8 cellular contexts compared by ENCODE assay signal in the genomic region with DNA sequence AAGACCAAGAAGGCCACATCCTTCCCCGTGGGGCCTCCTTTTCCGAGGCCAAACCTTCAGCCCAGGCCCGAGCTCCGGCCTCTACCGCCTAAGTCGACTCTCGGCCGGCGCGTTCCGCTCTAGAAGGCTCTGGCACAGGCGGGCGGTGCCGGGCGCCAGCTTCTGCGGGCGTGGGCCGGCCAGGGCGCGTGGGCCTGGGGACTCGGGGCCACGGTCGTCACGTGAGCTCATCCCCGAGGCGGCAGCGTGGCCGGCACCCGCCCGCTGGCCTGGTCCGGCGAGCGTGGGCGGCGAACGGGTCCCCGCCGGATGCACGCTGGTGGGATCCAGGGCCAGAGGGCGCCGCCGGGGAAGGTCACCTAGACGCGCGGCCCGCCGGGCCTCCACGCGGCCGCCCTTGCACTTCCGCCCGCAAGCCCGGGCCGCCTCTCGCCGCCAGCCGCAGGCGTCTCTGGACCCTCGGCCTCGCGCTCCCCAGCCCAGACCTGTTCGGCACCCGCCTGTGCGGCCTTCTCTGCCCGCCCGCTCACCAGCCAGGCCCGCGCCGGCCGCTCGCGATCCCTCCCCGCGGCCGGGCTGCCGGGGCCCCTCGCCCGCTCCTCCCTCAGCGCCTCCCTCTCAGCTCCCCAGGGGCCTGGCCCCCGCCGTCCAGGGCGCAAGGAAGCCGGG. TPM values are rescaled to one million over a fixed set of nuclear protein-coding genes. Genes with fewer than 3 reads are reported as not detected.
DNase-seq lines count a peak whose midpoint lies in the region; ATAC-seq and TF ChIP-seq lines count a peak whose summit lies in the region.

No MANE protein-coding gene starts in this region.

- H3K4me1 ChIP-seq in GM23338 (ENCODE audit: insufficient read depth) = peaks cover 31% of the 10 kb centered on the region

- H3K36me3 Mint-ChIP-seq in GM23338 (ENCODE audit: low read depth) = peaks cover 17% of the 10 kb centered on the region
- H3K36me3 Mint-ChIP-seq in activated T-cell treated with anti-CD3 and anti-CD28 coated beads, Interleukin-2, amount 50 U/mL, for 4 hours (ENCODE audit: insufficient read depth) = peaks cover 17% of the 10 kb centered on the region
- no peaks in the 10 kb centered on the region for H3K36me3 Mint-ChIP-seq in natural killer cell treated with Interleukin-12 subunit alpha and Interleukin-12 subunit beta and Interleukin-15 and Interleukin-18, amount 100 ng/mL, for 72 hours

- peak overlapping the region; percentile 95 for H3K4me3 Mint-ChIP-seq in GM23338
- H3K4me3 Mint-ChIP-seq in activated T-cell treated with anti-CD3 and anti-CD28 coated beads, Interleukin-2, amount 50 U/mL, for 4 hours = peak overlapping the region; percentile 94
- peak overlapping the region; percentile 93 for H3K4me3 Mint-ChIP-seq in natural killer cell treated with Interleukin-12 subunit alpha and Interleukin-12 subunit beta and Interleukin-15 and Interleukin-18, amount 100 ng/mL, for 72 hours

- TF ChIP-seq CTCF in GM23338 (conservative IDR thresholded peaks at IDR 0.05; ENCODE audit: low read depth in 2 of 2) (no peak), fibroblast of mammary gland (conservative IDR thresholded peaks at IDR 0.05; ENCODE audit: control insufficient read depth, insufficient read depth, low read depth, low read length) (no peak)

- peak; percentile 14 for ATAC-seq in GM23338
- peak; percentile 13 to 23 for ATAC-seq in activated T-cell treated with anti-CD3 and anti-CD28 coated beads, Interleukin-2, amount 50 U/mL, for 4 hours
- ATAC-seq in natural killer cell treated with Interleukin-12 subunit alpha and Interleukin-12 subunit beta and Interleukin-15 and Interleukin-18, amount 100 ng/mL, for 72 hours = peak; percentile 56 to 63

- peaks cover 20% of the 10 kb centered on the region for H3K27me3 Mint-ChIP-seq in GM23338 (ENCODE audit: insufficient read depth, low read depth, poor library complexity)
- H3K27me3 Mint-ChIP-seq in activated T-cell treated with anti-CD3 and anti-CD28 coated beads, Interleukin-2, amount 50 U/mL, for 4 hours (ENCODE audit: low read depth) = no peaks in the 10 kb centered on the region
- no peaks in the 10 kb centered on the region for H3K27me3 Mint-ChIP-seq in natural killer cell treated with Interleukin-12 subunit alpha and Interleukin-12 subunit beta and Interleukin-15 and Interleukin-18, amount 100 ng/mL, for 72 hours

- H3K79me2 ChIP-seq in GM23338 (replicated peaks; ENCODE audit: insufficient read depth) = peaks cover 52% of the 10 kb centered on the region

- peak; percentile 61 for DNase-seq in GM23338 (ENCODE audit: low spot score)
- DNase-seq in MG63 = peak; percentile 82
- DNase-seq in activated T-cell treated with anti-CD3 and anti-CD28 coated beads, Interleukin-2, amount 50 U/mL, for 4 hours = peak; percentile 38
- DNase-seq in fibroblast of mammary gland (ENCODE audit: low read depth) = peak; percentile 54
- peak; percentile 79 for DNase-seq in natural killer cell treated with Interleukin-12 subunit alpha and Interleukin-12 subunit beta and Interleukin-15 and Interleukin-18, amount 100 ng/mL, for 72 hours (ENCODE audit: low spot score)
- peak in 41 of 49 donors; percentile 12 to 84 (median 53) for DNase-seq in substantia nigra (lab: John Stamatoyannopoulos, UW)
- DNase-seq in DMS153 treated with DMSO at 0.1 percent for 48 hours (lab: John Stamatoyannopoulos, UW; ENCODE audit: unreplicated experiment) = no peak

- H3K27ac ChIP-seq in GM23338 (ENCODE audit: low read depth) (peak overlapping the region; percentile 79; the same call in 1 of the 2 replicates), substantia nigra (ENCODE audit: low read depth, low read length, poor library complexity, severe bottlenecking) (peak overlapping the region; percentile 95)

- H2AFZ ChIP-seq in GM23338 = 0 out of 2 replicates have a peak overlapping the region, but pooled peaks have one; percentile 28

- peaks cover 8% of the 10 kb centered on the region for H3F3A ChIP-seq in GM23338 (replicated peaks; ENCODE audit: low read depth)

- no peaks in the 10 kb centered on the region for H3K9me3 Mint-ChIP-seq in GM23338
- no peaks in the 10 kb centered on the region for H3K9me3 Mint-ChIP-seq in activated T-cell treated with anti-CD3 and anti-CD28 coated beads, Interleukin-2, amount 50 U/mL, for 4 hours
- H3K9me3 Mint-ChIP-seq in natural killer cell treated with Interleukin-12 subunit alpha and Interleukin-12 subunit beta and Interleukin-15 and Interleukin-18, amount 100 ng/mL, for 72 hours = no peaks in the 10 kb centered on the region

- peaks cover 41% of the 10 kb centered on the region for H4K20me1 ChIP-seq in GM23338 (replicated peaks; ENCODE audit: insufficient read depth)

- H3K36me3 ChIP-seq in GM23338 (ENCODE audit: insufficient read depth) (peaks cover 5% of the 10 kb centered on the region; the same call in 1 of the 2 replicates), MG63 (peaks cover 59% of the 10 kb centered on the region)

- H3K4me1 Mint-ChIP-seq in GM23338 = peaks cover 50% of the 10 kb centered on the region
- peaks cover 46% of the 10 kb centered on the region for H3K4me1 Mint-ChIP-seq in activated T-cell treated with anti-CD3 and anti-CD28 coated beads, Interleukin-2, amount 50 U/mL, for 4 hours (ENCODE audit: low read depth)
- H3K4me1 Mint-ChIP-seq in natural killer cell treated with Interleukin-12 subunit alpha and Interleukin-12 subunit beta and Interleukin-15 and Interleukin-18, amount 100 ng/mL, for 72 hours (ENCODE audit: low read depth in 2 of 2) = peaks cover 31 to 43% of the 10 kb centered on the region in 2 donors

- TF ChIP-seq POLR2A in GM10847 (IDR thresholded peaks at IDR 0.05; ENCODE audit: extremely low read depth, insufficient read length) = peak; percentile 33

- peak overlapping the region; percentile 85 for H3K4me2 ChIP-seq in GM23338

- peak overlapping the region; percentile 93 for H3K4me3 ChIP-seq in GM23338
- peak overlapping the region; percentile 84 for H3K4me3 ChIP-seq in MG63
- peak overlapping the region; percentile 82 for H3K4me3 ChIP-seq in fibroblast of mammary gland (ENCODE audit: control insufficient read depth, low read depth, low read length)

- H3K9me3 ChIP-seq in MG63 = no peaks in the 10 kb centered on the region

- no peaks in the 10 kb centered on the region for H3K27me3 ChIP-seq in GM23338 (ENCODE audit: insufficient read depth)
- no peaks in the 10 kb centered on the region for H3K27me3 ChIP-seq in MG63

- H3K27ac Mint-ChIP-seq in GM23338 = peak overlapping the region; percentile 82
- H3K27ac Mint-ChIP-seq in natural killer cell treated with Interleukin-12 subunit alpha and Interleukin-12 subunit beta and Interleukin-15 and Interleukin-18, amount 100 ng/mL, for 72 hours = peak overlapping the region; percentile 90 to 91

- H3K9me2 ChIP-seq in GM23338 (ENCODE audit: insufficient read depth) = no peaks in the 10 kb centered on the region

TF ChIP-seq in GM23338, 12 proteins besides CTCF, POLR2A, EP300 and RAD21 (continues in another document):
- TF ChIP-seq, protein P1, sequence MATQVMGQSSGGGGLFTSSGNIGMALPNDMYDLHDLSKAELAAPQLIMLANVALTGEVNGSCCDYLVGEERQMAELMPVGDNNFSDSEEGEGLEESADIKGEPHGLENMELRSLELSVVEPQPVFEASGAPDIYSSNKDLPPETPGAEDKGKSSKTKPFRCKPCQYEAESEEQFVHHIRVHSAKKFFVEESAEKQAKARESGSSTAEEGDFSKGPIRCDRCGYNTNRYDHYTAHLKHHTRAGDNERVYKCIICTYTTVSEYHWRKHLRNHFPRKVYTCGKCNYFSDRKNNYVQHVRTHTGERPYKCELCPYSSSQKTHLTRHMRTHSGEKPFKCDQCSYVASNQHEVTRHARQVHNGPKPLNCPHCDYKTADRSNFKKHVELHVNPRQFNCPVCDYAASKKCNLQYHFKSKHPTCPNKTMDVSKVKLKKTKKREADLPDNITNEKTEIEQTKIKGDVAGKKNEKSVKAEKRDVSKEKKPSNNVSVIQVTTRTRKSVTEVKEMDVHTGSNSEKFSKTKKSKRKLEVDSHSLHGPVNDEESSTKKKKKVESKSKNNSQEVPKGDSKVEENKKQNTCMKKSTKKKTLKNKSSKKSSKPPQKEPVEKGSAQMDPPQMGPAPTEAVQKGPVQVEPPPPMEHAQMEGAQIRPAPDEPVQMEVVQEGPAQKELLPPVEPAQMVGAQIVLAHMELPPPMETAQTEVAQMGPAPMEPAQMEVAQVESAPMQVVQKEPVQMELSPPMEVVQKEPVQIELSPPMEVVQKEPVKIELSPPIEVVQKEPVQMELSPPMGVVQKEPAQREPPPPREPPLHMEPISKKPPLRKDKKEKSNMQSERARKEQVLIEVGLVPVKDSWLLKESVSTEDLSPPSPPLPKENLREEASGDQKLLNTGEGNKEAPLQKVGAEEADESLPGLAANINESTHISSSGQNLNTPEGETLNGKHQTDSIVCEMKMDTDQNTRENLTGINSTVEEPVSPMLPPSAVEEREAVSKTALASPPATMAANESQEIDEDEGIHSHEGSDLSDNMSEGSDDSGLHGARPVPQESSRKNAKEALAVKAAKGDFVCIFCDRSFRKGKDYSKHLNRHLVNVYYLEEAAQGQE (IDR thresholded peaks at IDR 0.05; ENCODE audit: unreplicated experiment) = no peak
- no peak for TF ChIP-seq ZNF331 (CRISPR knock-in tag; IDR thresholded peaks at IDR 0.05; ENCODE audit: low read depth)

RNA-seq across cellular contexts. Expression of a gene that starts 0.7 kb away (rescaled TPM):
- 329 and 363 TPM in 2 replicates for total RNA-seq in GM23338 (2014; rRNA removed; shearing (Covaris generic))
- 285 and 300 TPM in 2 replicates for polyA plus RNA-seq in GM23338 (2016; fragmentation: Nextera tagmentation; extraction: Ambion mirVana)
- 680 and 772 TPM in 2 replicates for total RNA-seq in MG63 (2014; rRNA removed; shearing (Covaris generic); ENCODE audit: low replicate concordance)
- 100 to 1,000 TPM; 390 to 444 (median 392) TPM for total RNA-seq in activated T-cell treated with anti-CD3 and anti-CD28 coated beads, Interleukin-2, amount 50 U/mL, for 4 hours
- total RNA-seq in natural killer cell treated with Interleukin-12 subunit alpha and Interleukin-12 subunit beta and Interleukin-15 and Interleukin-18, amount 100 ng/mL, for 72 hours = 100 to 1,000 TPM; 325 to 329 TPM

RNA-seq across cellular contexts. Expression of a gene that starts 35.7 kb away (rescaled TPM):
- total RNA-seq in GM23338 (2014; rRNA removed; shearing (Covaris generic)) = 61.4 and 67.4 TPM in 2 replicates
- 28.6 and 37.7 TPM in 2 replicates for polyA plus RNA-seq in GM23338 (2016; fragmentation: Nextera tagmentation; extraction: Ambion mirVana)
- 96.2 and 153 TPM in 2 replicates for total RNA-seq in MG63 (2014; rRNA removed; shearing (Covaris generic); ENCODE audit: low replicate concordance)
- total RNA-seq in activated T-cell treated with anti-CD3 and anti-CD28 coated beads, Interleukin-2, amount 50 U/mL, for 4 hours = 10 to 100 TPM; 26.0 to 31.2 (median 28.6) TPM
- total RNA-seq in natural killer cell treated with Interleukin-12 subunit alpha and Interleukin-12 subunit beta and Interleukin-15 and Interleukin-18, amount 100 ng/mL, for 72 hours = 10 to 100 TPM; 16.7 to 41.6 TPM
